In the genomic region with DNA sequence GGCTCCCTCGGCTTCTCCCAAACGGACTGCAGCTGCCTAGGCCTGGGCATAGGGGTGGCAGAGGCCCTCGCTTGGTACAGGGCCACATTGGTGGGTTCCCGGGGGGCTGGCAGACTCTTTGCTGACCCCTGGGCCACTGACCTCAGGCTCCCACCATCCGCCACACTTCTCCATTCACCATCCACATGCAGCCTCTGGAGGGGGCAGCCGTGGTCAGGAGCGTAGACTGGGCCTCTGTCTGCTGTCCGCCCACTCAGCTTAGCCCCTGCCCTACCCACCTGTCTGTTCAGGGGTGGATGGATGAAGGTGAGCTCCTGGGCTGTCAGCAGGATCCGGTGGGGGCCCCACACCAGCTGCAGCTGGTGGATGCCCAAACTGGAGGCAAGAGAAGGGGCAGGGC, we compare ENCODE assay signal across 22 cellular contexts. TPM values are rescaled to one million over a fixed set of nuclear protein-coding genes. Genes with fewer than 3 reads are reported as not detected.
DNase-seq lines count a peak whose midpoint lies in the region; ATAC-seq and TF ChIP-seq lines count a peak whose summit lies in the region.
"Had no signal": no experiment of that assay in that cellular context is flagged by ENCODE, and none has a peak within 500 bp of the region (broad histone marks: within the 10 kb centered on the region; RNA-seq: fewer than 3 reads in every experiment).

No MANE protein-coding gene starts in this region.

- ATAC-seq in aorta (ENCODE audit: low FRiP score) (peak; percentile 19), HG02852 (IDR thresholded peaks at IDR 0.05; ENCODE audit: unreplicated experiment) (no peak)
- ATAC-seq: CD8-positive, alpha-beta T cell had no signal

- DNase-seq in H7 (peak; percentile 27), mesenchymal stem cell (no peak), aorta (peak in 1 of 2 donors; percentile 35), sigmoid colon (no peak), dermis blood vessel endothelial cell (no peak)
- DNase-seq: 8988T; CD8-positive, alpha-beta T cell; COR-L47; DMS 273 treated with DMSO at 0.1 percent for 48 hours; DMS53; DND-41; EL; GOT3; H9 had no signal

- 90% methylated on average over 5 of the region's 9 CpGs for WGBS in mesenchymal stem cell
- WGBS in aorta, 2 donors = 92 to 93% methylated on average over 9 of the region's 9 CpGs
- 85 to 88% methylated on average over 9 of the region's 9 CpGs for WGBS in sigmoid colon, 2 donors

- H2AFZ ChIP-seq in mesenchymal stem cell (ENCODE audit: low read depth, low read length) = peak overlapping the region; percentile 21

- no peak overlapping the region for H4K91ac ChIP-seq in mesenchymal stem cell (ENCODE audit: low read length)

- no peak overlapping the region for H2BK120ac ChIP-seq in mesenchymal stem cell (ENCODE audit: low read depth, low read length)

- no peak overlapping the region for H4K8ac ChIP-seq in mesenchymal stem cell (ENCODE audit: low read length)

- no peak for TF ChIP-seq CTCF in sigmoid colon (IDR thresholded peaks at IDR 0.05)

- H3K4ac ChIP-seq in mesenchymal stem cell (ENCODE audit: low read depth in 1 of 2, low read length in 2 of 2) = no peak overlapping the region

- H3K9ac ChIP-seq in duodenal mucosa (ENCODE audit: low read depth in 1 of 2, low read length in 2 of 2) (no peak overlapping the region), mesenchymal stem cell (ENCODE audit: low read length) (no peak overlapping the region)
- H3K9ac ChIP-seq: BLaER1 had no signal

- no peak overlapping the region for H3K23ac ChIP-seq in mesenchymal stem cell (ENCODE audit: low read length in 2 of 2)

- no peak for TF ChIP-seq EP300 in sigmoid colon (IDR thresholded peaks at IDR 0.05)

- H3K4me3 ChIP-seq in H7 (ENCODE audit: insufficient read depth, low read depth, low read length) (no peak overlapping the region), duodenal mucosa (ENCODE audit: low read depth in 1 of 2, low read length in 2 of 2) (no peak overlapping the region), mesenchymal stem cell (ENCODE audit: insufficient read depth in 1 of 2, low read depth in 1 of 2, low read length in 2 of 2) (no peak overlapping the region), aorta (ENCODE audit: low read length in 2 of 2) (no peak overlapping the region), sigmoid colon (no peak overlapping the region)
- H3K4me3 ChIP-seq: BLaER1, GM12878 had no signal

- no peaks in the 10 kb centered on the region for H3K79me1 ChIP-seq in mesenchymal stem cell (replicated peaks; ENCODE audit: low read length, poor library complexity, severe bottlenecking)

- H3K36me3 ChIP-seq in H7 (replicated peaks; ENCODE audit: control insufficient read depth, insufficient read depth, low read length) (no peaks in the 10 kb centered on the region), duodenal mucosa (ENCODE audit: control insufficient read depth in 1 of 2, insufficient read depth in 2 of 2, low read length in 2 of 2) (no peaks in the 10 kb centered on the region), mesenchymal stem cell (ENCODE audit: control insufficient read depth in 1 of 2, insufficient read depth in 2 of 2, low read depth in 1 of 2, low read length in 2 of 2) (peaks cover 0 to 2% of the 10 kb centered on the region in 2 experiments), aorta (ENCODE audit: control insufficient read depth in 1 of 2, insufficient read depth in 2 of 2, low read length in 1 of 2) (no peaks in the 10 kb centered on the region), sigmoid colon (no peaks in the 10 kb centered on the region)
- H3K36me3 ChIP-seq: BLaER1 had no signal

- H3K4me1 ChIP-seq in duodenal mucosa (ENCODE audit: control insufficient read depth in 1 of 2, insufficient read depth in 2 of 2, low read length in 2 of 2) (no peaks in the 10 kb centered on the region), mesenchymal stem cell (ENCODE audit: control insufficient read depth, insufficient read depth, low read depth, low read length) (no peaks in the 10 kb centered on the region), aorta (ENCODE audit: control insufficient read depth in 1 of 2, insufficient read depth in 2 of 2, low read length in 2 of 2) (no peaks in the 10 kb centered on the region), sigmoid colon (no peaks in the 10 kb centered on the region)
- H3K4me1 ChIP-seq: BLaER1 had no signal

- H3K27ac ChIP-seq in duodenal mucosa (ENCODE audit: low read depth, low read length) (peak overlapping the region; percentile 3), mesenchymal stem cell (ENCODE audit: low read length, poor library complexity, severe bottlenecking) (no peak overlapping the region), aorta (ENCODE audit: low read depth in 1 of 2, low read length in 2 of 2) (no peak overlapping the region), sigmoid colon (no peak overlapping the region)
- H3K27ac ChIP-seq: BLaER1, HL-60 had no signal

- H3K9me3 ChIP-seq in duodenal mucosa (ENCODE audit: control insufficient read depth in 1 of 2, low read length in 2 of 2) (no peaks in the 10 kb centered on the region), mesenchymal stem cell (ENCODE audit: control insufficient read depth, low read length) (no peaks in the 10 kb centered on the region), aorta (ENCODE audit: control insufficient read depth, low read length) (no peaks in the 10 kb centered on the region), sigmoid colon (no peaks in the 10 kb centered on the region)
- H3K9me3 ChIP-seq: BLaER1 had no signal

- no peak overlapping the region for H2BK15ac ChIP-seq in mesenchymal stem cell (ENCODE audit: low read depth, poor library complexity, severe bottlenecking)

- no peak overlapping the region for H2AK5ac ChIP-seq in mesenchymal stem cell (ENCODE audit: low read length, severe bottlenecking)

- H2BK12ac ChIP-seq in mesenchymal stem cell (ENCODE audit: low read length in 2 of 2) = no peak overlapping the region

- peak overlapping the region in 1 of 2 experiments; percentile 37 for H3K14ac ChIP-seq in mesenchymal stem cell (ENCODE audit: low read length in 2 of 2)

- no peaks in the 10 kb centered on the region for H3K27me3 ChIP-seq in H7 (ENCODE audit: control insufficient read depth, insufficient read depth, low read length)
- H3K27me3 ChIP-seq in duodenal mucosa (ENCODE audit: control insufficient read depth in 1 of 2, insufficient read depth in 2 of 2, low read length in 2 of 2) = no peaks in the 10 kb centered on the region
- peaks cover 10 to 14% of the 10 kb centered on the region in 2 experiments for H3K27me3 ChIP-seq in mesenchymal stem cell (ENCODE audit: control insufficient read depth in 1 of 2, insufficient read depth in 1 of 2, low read length in 2 of 2)
- no peaks in the 10 kb centered on the region for H3K27me3 ChIP-seq in aorta (ENCODE audit: control insufficient read depth in 1 of 2, insufficient read depth in 2 of 2, low read length in 1 of 2)
- no peaks in the 10 kb centered on the region for H3K27me3 ChIP-seq in sigmoid colon
- H3K27me3 ChIP-seq: BLaER1 had no signal

- no peak overlapping the region for H2BK5ac ChIP-seq in mesenchymal stem cell (ENCODE audit: low read depth, low read length, poor library complexity, severe bottlenecking)

- no peak for TF ChIP-seq POLR2A in sigmoid colon (IDR thresholded peaks at IDR 0.05)

- no peak overlapping the region for H3K18ac ChIP-seq in mesenchymal stem cell (ENCODE audit: low read depth in 1 of 2, low read length in 2 of 2)

- intact Hi-C loops in aorta (cut with DNase I) (no loop called here), sigmoid colon (cut with DNase I) (no loop called here)

- no peak overlapping the region for H3K4me2 ChIP-seq in mesenchymal stem cell (ENCODE audit: low read length, poor library complexity, severe bottlenecking)
- H3K4me2 ChIP-seq: BLaER1 had no signal

RNA-seq across cellular contexts. Expression of a gene that starts 45.7 kb away (rescaled TPM):
- total RNA-seq in H7 (2014; rRNA removed; shearing (Covaris generic)) = 0.63 and 0.94 TPM in 2 replicates
- polyA plus RNA-seq in mesenchymal stem cell (2013, experiment 1 of 2) = 35.9 TPM
- 36.0 TPM for polyA plus RNA-seq in mesenchymal stem cell (2013, experiment 2 of 2)
- total RNA-seq in aorta (100 to 1,000 TPM; 130 to 174 TPM), sigmoid colon (10 to 100 TPM in 3 of 4 donors, 1 to 10 TPM in 1; 6.4 to 30.7 (median 16.2) TPM), dermis blood vessel endothelial cell (80.8 and 98.6 TPM in 2 replicates)
- polyA plus RNA-seq in aorta (100 to 1,000 TPM in 1 of 2 donors, 10 to 100 TPM in 1; 38.8 to 121 TPM), sigmoid colon (10 to 100 TPM in 1 of 3 donors, 1 to 10 TPM in 1, under 1 TPM in 1; 0.69 to 18.3 (median 1.8) TPM)
- total RNA-seq: A673, G401 had no signal
- polyA plus RNA-seq: CD14-positive monocyte had no signal
